14 cellular contexts compared by ENCODE assay signal in the genomic region with DNA sequence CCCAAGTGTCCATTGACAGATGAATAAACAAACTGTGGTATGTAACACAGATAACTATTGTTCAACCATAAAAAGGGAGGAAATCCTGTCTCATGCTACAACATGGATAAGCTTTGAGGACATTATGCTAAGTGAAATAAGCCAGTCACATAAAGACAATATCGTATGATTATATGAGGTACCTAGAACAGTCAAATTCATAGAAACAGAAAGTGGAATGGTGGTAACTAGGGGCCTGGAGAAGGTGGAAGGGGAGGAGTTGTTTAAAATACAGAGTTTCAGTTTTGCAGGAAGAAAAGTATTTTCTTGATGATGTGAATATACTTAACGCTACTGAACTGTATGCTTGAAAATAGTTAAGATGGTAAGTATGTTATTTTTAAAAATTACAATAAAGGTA.
DNase-seq lines count a peak whose midpoint lies in the region; ATAC-seq and TF ChIP-seq lines count a peak whose summit lies in the region.
"Had no signal": no experiment of that assay in that cellular context is flagged by ENCODE, and none has a peak within 500 bp of the region (broad histone marks: within the 10 kb centered on the region; RNA-seq: fewer than 3 reads in every experiment).

No MANE protein-coding gene starts in this region.

- TF ChIP-seq CTCF in CD4-positive, alpha-beta T cell (IDR thresholded peaks at IDR 0.05): no peak
- TF ChIP-seq CTCF in Caco-2 (IDR thresholded peaks at IDR 0.05; ENCODE audit: insufficient read depth in 1 of 2, low read depth in 1 of 2, low read length in 1 of 2, severe bottlenecking in 1 of 2, unreplicated experiment in 1 of 2) (no peak), colonic mucosa (IDR thresholded peaks at IDR 0.05) (no peak)

- H3K27me3 Mint-ChIP-seq in CD4-positive, alpha-beta T cell: peaks cover 79% of the 10 kb centered on the region
- peaks cover 2% of the 10 kb centered on the region for H3K27me3 Mint-ChIP-seq in Caco-2 (ENCODE audit: insufficient read depth, unreplicated experiment)
- peaks cover 49% of the 10 kb centered on the region for H3K27me3 Mint-ChIP-seq in activated CD8-positive, alpha-beta T cell treated with anti-CD3 and anti-CD28 coated beads, Interleukin-2, amount 10 ng/mL, durations not matched to agents 7 days and 5 days (ENCODE audit: low read depth)
- H3K27me3 Mint-ChIP-seq in immature natural killer cell (ENCODE audit: low read depth in 3 of 3): peaks cover 8 to 10% (median 8%) of the 10 kb centered on the region in 3 donors

- CTCF ChIA-PET in CD4-positive, alpha-beta T cell (lab: Charles Lee): no interaction called here
- CTCF ChIA-PET in Caco-2 (lab: Charles Lee): interaction anchor here (0.6 to 1.2 kb wide), 2 partner anchors 315 to 426 kb away, joined by 3 to 6 read pairs; no protein-coding TSS in a partner anchor
- CTCF ChIA-PET in activated CD8-positive, alpha-beta T cell treated with anti-CD3 and anti-CD28 coated beads, Interleukin-2, amount 10 ng/mL, durations not matched to agents 7 days and 5 days (lab: Charles Lee): interaction anchor here (0.6 to 2.7 kb wide), 7 partner anchors 12 to 1416 kb away, joined by 3 to 16 read pairs (median 8); no protein-coding TSS in a partner anchor

- peaks cover 15% of the 10 kb centered on the region for H3K4me1 Mint-ChIP-seq in CD4-positive, alpha-beta T cell (ENCODE audit: low read depth)
- H3K4me1 Mint-ChIP-seq in Caco-2 (ENCODE audit: low read depth, unreplicated experiment) (peaks cover 17% of the 10 kb centered on the region), immature natural killer cell (peaks cover 15 to 22% of the 10 kb centered on the region in 2 donors)
- H3K4me1 Mint-ChIP-seq in activated CD8-positive, alpha-beta T cell treated with anti-CD3 and anti-CD28 coated beads, Interleukin-2, amount 10 ng/mL, durations not matched to agents 7 days and 5 days (ENCODE audit: low read depth): peaks cover 22% of the 10 kb centered on the region

- H3K27me3 ChIP-seq in CD4-positive, alpha-beta T cell (ENCODE audit: control insufficient read depth, insufficient read depth, low read length): no peaks in the 10 kb centered on the region
- H3K27me3 ChIP-seq in Caco-2 (replicated peaks; ENCODE audit: control insufficient read depth, insufficient read depth, low read length): no peaks in the 10 kb centered on the region
- no peaks in the 10 kb centered on the region for H3K27me3 ChIP-seq in colonic mucosa
- H3K27me3 ChIP-seq: thyroid gland had no signal

- no peaks in the 10 kb centered on the region for H3K9me3 Mint-ChIP-seq in CD4-positive, alpha-beta T cell
- H3K9me3 Mint-ChIP-seq in Caco-2 (ENCODE audit: unreplicated experiment): no peaks in the 10 kb centered on the region
- H3K9me3 Mint-ChIP-seq in activated CD8-positive, alpha-beta T cell treated with anti-CD3 and anti-CD28 coated beads, Interleukin-2, amount 10 ng/mL, durations not matched to agents 7 days and 5 days (ENCODE audit: insufficient read depth): no peaks in the 10 kb centered on the region
- no peaks in the 10 kb centered on the region for H3K9me3 Mint-ChIP-seq in immature natural killer cell

- POLR2A ChIA-PET in CD4-positive, alpha-beta T cell (lab: Charles Lee): no interaction called here
- POLR2A ChIA-PET in Caco-2 (lab: Charles Lee): interaction anchor here (0.5 kb wide), 1 partner anchor 211 kb away, joined by 4 read pairs; no protein-coding TSS in a partner anchor
- POLR2A ChIA-PET in activated CD8-positive, alpha-beta T cell treated with anti-CD3 and anti-CD28 coated beads, Interleukin-2, amount 10 ng/mL, durations not matched to agents 7 days and 5 days (lab: Charles Lee): no interaction called here

- H3K36me3 ChIP-seq in Caco-2 (ENCODE audit: control insufficient read depth, insufficient read depth, low read length): no peaks in the 10 kb centered on the region
- no peaks in the 10 kb centered on the region for H3K36me3 ChIP-seq in colonic mucosa
- H3K36me3 ChIP-seq: gastrocnemius medialis, thyroid gland had no signal

- no TSS peak for BruUV-seq in Caco-2 (replicated peaks; lab: Mats Ljungman, UMichigan)

- H3K4me1 ChIP-seq in Caco-2: 0 out of 2 replicates have a peak, but pooled peaks cover 10% of the 10 kb centered on the region
- H3K4me1 ChIP-seq in colonic mucosa: no peaks in the 10 kb centered on the region
- H3K4me1 ChIP-seq: gastrocnemius medialis had no signal

- H3K4me3 ChIP-seq in Caco-2 (ENCODE audit: low read depth, low read length) (no peak overlapping the region), colonic mucosa (no peak overlapping the region)
- H3K4me3 ChIP-seq: gastrocnemius medialis, lung, thyroid gland had no signal

- intact Hi-C loops in CD4-positive, alpha-beta T cell (cut with DNase I, micrococcal nuclease): loop anchor here (10.0 kb wide), 2 partner anchors 232 to 312 kb away; no protein-coding TSS in a partner anchor
- intact Hi-C loops in Caco-2 (cut with micrococcal nuclease; ENCODE audit: unreplicated experiment): loop anchor here (2.0 to 5.0 kb wide), 4 partner anchors 105 to 628 kb away; no protein-coding TSS in a partner anchor
- intact Hi-C loops in colonic mucosa (cut with DNase I): loop anchor here (2.0 kb wide), 1 partner anchor 1418 kb away; no protein-coding TSS in a partner anchor

- no peak for ATAC-seq in CD4-positive, alpha-beta T cell (ENCODE audit: poor library complexity)
- ATAC-seq in activated CD8-positive, alpha-beta T cell treated with anti-CD3 and anti-CD28 coated beads, Interleukin-2, amount 10 ng/mL, durations not matched to agents 7 days and 5 days: no peak
- ATAC-seq: gastrocnemius medialis had no signal

- H3K27ac Mint-ChIP-seq in CD4-positive, alpha-beta T cell: no peak overlapping the region
- H3K27ac Mint-ChIP-seq in Caco-2 (ENCODE audit: unreplicated experiment) (peak overlapping the region; percentile 24), immature natural killer cell (peak overlapping the region in 1 of 6 donors; percentile 12)
- no peak overlapping the region for H3K27ac Mint-ChIP-seq in activated CD8-positive, alpha-beta T cell treated with anti-CD3 and anti-CD28 coated beads, Interleukin-2, amount 10 ng/mL, durations not matched to agents 7 days and 5 days

- DNase-seq in CD4-positive, alpha-beta T cell: no peak
- DNase-seq in Caco-2 (no peak), immature natural killer cell (no peak), T-helper 9 cell (no peak), activated gamma-delta T cell treated with Interleukin-2 at 50 U/mL for 16 hours (no peak), colonic mucosa (no peak)
- no peak for DNase-seq in activated CD8-positive, alpha-beta T cell treated with anti-CD3 and anti-CD28 coated beads, Interleukin-2, amount 10 ng/mL, durations not matched to agents 7 days and 5 days
- DNase-seq: activated CD8-positive, alpha-beta memory T cell treated with anti-CD3 and anti-CD28 coated beads, Interleukin-2, amount 50 U/mL, for 4 hours; effector CD4-positive, alpha-beta T cell; gastrocnemius medialis; stimulated activated CD4-positive, alpha-beta T cell treated with anti-CD3 and anti-CD28 coated beads, Interleukin-2, amount 100 ng/mL, for 48 hours; stimulated activated naive CD4-positive, alpha-beta T cell treated with Interleukin-2 at 50 U/mL for 16 hours; thyroid gland had no signal

- no peaks in the 10 kb centered on the region for H3K36me3 Mint-ChIP-seq in CD4-positive, alpha-beta T cell (ENCODE audit: low read depth)
- no peaks in the 10 kb centered on the region for H3K36me3 Mint-ChIP-seq in Caco-2 (ENCODE audit: insufficient read depth, unreplicated experiment)
- H3K36me3 Mint-ChIP-seq in activated CD8-positive, alpha-beta T cell treated with anti-CD3 and anti-CD28 coated beads, Interleukin-2, amount 10 ng/mL, durations not matched to agents 7 days and 5 days (ENCODE audit: low read depth): no peaks in the 10 kb centered on the region
- no peaks in the 10 kb centered on the region for H3K36me3 Mint-ChIP-seq in immature natural killer cell

- H3K9ac ChIP-seq in colonic mucosa (ENCODE audit: low read depth in 2 of 2, low read length in 2 of 2): no peak overlapping the region

- no peaks in the 10 kb centered on the region for H3K9me3 ChIP-seq in CD4-positive, alpha-beta T cell (ENCODE audit: control insufficient read depth, low read length)
- H3K9me3 ChIP-seq in Caco-2 (no peaks in the 10 kb centered on the region), colonic mucosa (no peaks in the 10 kb centered on the region)
- H3K9me3 ChIP-seq: gastrocnemius medialis, thyroid gland had no signal

- H3K27ac ChIP-seq in CD4-positive, alpha-beta T cell (ENCODE audit: low read depth, low read length): no peak overlapping the region
- H3K27ac ChIP-seq in colonic mucosa: no peak overlapping the region
- H3K27ac ChIP-seq: gastrocnemius medialis, thyroid gland had no signal

- H3K4me3 Mint-ChIP-seq in CD4-positive, alpha-beta T cell: peak overlapping the region; percentile 16
- peak overlapping the region; percentile 80 for H3K4me3 Mint-ChIP-seq in Caco-2 (ENCODE audit: unreplicated experiment)
- peak overlapping the region; percentile 10 for H3K4me3 Mint-ChIP-seq in activated CD8-positive, alpha-beta T cell treated with anti-CD3 and anti-CD28 coated beads, Interleukin-2, amount 10 ng/mL, durations not matched to agents 7 days and 5 days
- H3K4me3 Mint-ChIP-seq in immature natural killer cell: peak overlapping the region in 3 of 5 donors; percentile 26 to 87 (median 27)

Comparison
In these comparisons a context has a peak if more than half of its experiments do, and no peak if none do; other contexts are left out.
1. H3K4me3 Mint-ChIP-seq: peak in every context shown above with its lines; median percentile 80 in Caco-2; 27 in immature natural killer cell; 16 in CD4-positive, alpha-beta T cell; 10 in activated CD8-positive, alpha-beta T cell treated with anti-CD3 and anti-CD28 coated beads, Interleukin-2, amount 10 ng/mL, durations not matched to agents 7 days and 5 days.